Comparison of ENCODE assay signal across 8 cellular contexts in the genomic region with DNA sequence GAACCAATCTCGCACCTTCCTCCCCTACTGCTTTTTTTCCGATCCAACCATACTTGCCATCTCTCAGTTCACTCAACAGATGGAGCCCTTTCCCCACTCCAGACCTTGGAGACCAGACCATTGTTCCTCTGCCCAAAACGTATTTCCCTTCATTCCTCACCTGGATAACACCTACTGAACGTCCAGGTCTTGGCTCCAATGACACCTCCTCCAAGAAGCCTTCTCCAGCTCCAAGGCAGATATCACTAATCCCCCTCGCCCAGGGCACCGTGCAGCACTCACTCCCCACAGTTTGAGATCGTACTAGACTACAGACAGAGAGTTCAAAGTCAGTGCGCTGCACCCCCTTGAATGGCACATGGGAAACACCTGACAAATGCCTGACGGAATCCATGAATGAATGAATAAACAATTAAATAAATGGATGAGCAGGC. TPM values are rescaled to one million over a fixed set of nuclear protein-coding genes. Genes with fewer than 3 reads are reported as not detected.
DNase-seq lines count a peak whose midpoint lies in the region; ATAC-seq and TF ChIP-seq lines count a peak whose summit lies in the region.

No MANE protein-coding gene starts in this region.

- H3K4me1 ChIP-seq in adipocyte (ENCODE audit: control insufficient read depth, insufficient read depth, low read length) (no peaks in the 10 kb centered on the region), uterus (no peaks in the 10 kb centered on the region)

- H3K4me3 ChIP-seq in adipocyte (ENCODE audit: low read length), result no peak overlapping the region
- no peak overlapping the region for H3K4me3 ChIP-seq in uterus

- TF ChIP-seq CTCF in uterus (IDR thresholded peaks at IDR 0.05), result peak; percentile 48 to 69 (median 63)
- TF ChIP-seq CTCF in natural killer cell (IDR thresholded peaks at IDR 0.05), result no peak

- no peak overlapping the region for H3K9ac ChIP-seq in adipocyte (ENCODE audit: low read length)

- DNase-seq in A172 (ENCODE audit: low spot score) (peak; percentile 44), ELR (ENCODE audit: low read depth) (peak; percentile 59), NCI-H1694 (lab: John Stamatoyannopoulos, UW) (peak; percentile 32), adipocyte (ENCODE audit: low read depth) (peak; percentile 64), iPS-NIHi7 (ENCODE audit: extremely low spot score) (peak; percentile 89), uterus (no peak), natural killer cell (no peak)

- TF ChIP-seq POLR2A in uterus (IDR thresholded peaks at IDR 0.05), result no peak

- H3K9me3 ChIP-seq in adipocyte (ENCODE audit: control insufficient read depth, low read length) (no peaks in the 10 kb centered on the region), uterus (no peaks in the 10 kb centered on the region)

- ATAC-seq in natural killer cell, result no peak
- ATAC-seq in activated CD4-positive, CD25-positive, alpha-beta regulatory T cell treated with anti-CD3 and anti-CD28 coated beads, Interleukin-2, amount 50 U/mL, for 24 hours, result no peak

- H3K4me1 Mint-ChIP-seq in natural killer cell, result peaks cover 0 to 4% of the 10 kb centered on the region in 2 donors

- H3K27me3 Mint-ChIP-seq in natural killer cell (ENCODE audit: low read depth in 2 of 2), result peaks cover under 1 to 2% of the 10 kb centered on the region in 2 donors

- H3K27me3 ChIP-seq in adipocyte (replicated peaks; ENCODE audit: control insufficient read depth, insufficient read depth, low read length), result peaks cover 24% of the 10 kb centered on the region
- no peaks in the 10 kb centered on the region for H3K27me3 ChIP-seq in uterus

- intact Hi-C loops in uterus (cut with DNase I; ENCODE audit: low total_unique reads), result loop anchor here (10.0 kb wide), 1 partner anchor 220 kb away; a partner anchor contains a TSS
- intact Hi-C loops in natural killer cell (cut with micrococcal nuclease), result no loop called here

- no peaks in the 10 kb centered on the region for H3K9me3 Mint-ChIP-seq in natural killer cell

- H3K27ac Mint-ChIP-seq in natural killer cell, result no peak overlapping the region

- H3K4me3 Mint-ChIP-seq in natural killer cell, result no peak overlapping the region

- H3K36me3 Mint-ChIP-seq in natural killer cell, result no peaks in the 10 kb centered on the region

- H3K27ac ChIP-seq in uterus, result no peak overlapping the region

- H3K36me3 ChIP-seq in adipocyte (ENCODE audit: control insufficient read depth, insufficient read depth, low read length, severe bottlenecking), result no peaks in the 10 kb centered on the region
- H3K36me3 ChIP-seq in uterus, result no peaks in the 10 kb centered on the region

RNA-seq across cellular contexts. Expression of a gene that starts 47.1 kb away (rescaled TPM):
- 3.1 and 3.5 TPM in 2 replicates for total RNA-seq in A172 (2014; rRNA removed; shearing (Covaris generic))
- 100 to 1,000 TPM in 1 of 4 donors, 10 to 100 TPM in 3; 24.1 to 123 (median 34.3) TPM for total RNA-seq in uterus
- total RNA-seq in natural killer cell, result 100 to 1,000 TPM; 577 to 743 (median 676) TPM

Comparison
In these comparisons a context has a peak if more than half of its experiments do, and no peak if none do; other contexts are left out.
1. DNase-seq: peak in A172 (single experiment), ELR (single experiment), NCI-H1694 (single experiment), adipocyte (single experiment) and iPS-NIHi7 (single experiment); none in uterus (0 of 2) and natural killer cell (single experiment).
2. RNA of a gene that starts 47.1 kb away (total RNA-seq): 577 to 743 TPM in natural killer cell; 24.1 to 123 TPM in uterus and 3.1 to 3.5 TPM in A172; every median in the first group is over 4 times any median in the second.